ENCODE assay signal across 13 cellular contexts in the genomic region with DNA sequence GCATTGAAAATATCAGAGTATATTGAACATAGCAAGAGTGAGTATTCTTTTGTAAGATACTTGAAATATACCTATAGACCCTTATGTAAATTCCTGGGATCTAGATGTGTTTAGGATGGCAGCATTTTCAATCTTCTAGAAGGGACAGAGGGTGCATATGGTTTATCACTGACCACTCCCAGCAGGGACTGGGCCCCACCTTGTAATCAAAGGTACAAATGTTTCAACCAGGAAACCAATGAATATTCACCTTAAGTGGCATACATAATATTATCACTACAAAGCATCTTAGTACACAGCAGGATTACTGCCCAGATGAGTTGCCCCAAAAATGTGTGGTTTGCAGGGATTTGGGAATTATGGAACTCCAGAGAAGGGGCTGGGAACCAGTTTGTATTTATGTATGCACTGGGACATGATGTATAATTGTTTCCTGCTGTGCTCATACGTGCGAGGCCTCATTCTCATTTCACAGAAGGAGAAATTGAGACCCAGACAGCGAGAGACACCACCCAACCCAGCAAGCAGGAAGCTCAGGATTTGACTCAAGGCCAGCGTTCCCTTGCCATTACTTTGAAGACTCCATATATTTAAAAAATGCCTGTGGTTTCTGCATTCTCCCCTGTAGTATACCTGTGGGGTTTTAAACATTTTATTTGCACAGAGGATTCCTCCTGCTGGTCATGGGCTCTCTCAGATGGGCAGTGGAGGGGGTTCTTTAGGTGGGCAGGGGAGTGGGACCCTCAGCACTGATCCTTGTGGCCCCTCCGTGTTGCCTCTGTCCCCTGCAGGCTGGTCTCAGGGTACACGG. TPM values are rescaled to one million over a fixed set of nuclear protein-coding genes. Genes with fewer than 3 reads are reported as not detected.
DNase-seq lines count a peak whose midpoint lies in the region; ATAC-seq and TF ChIP-seq lines count a peak whose summit lies in the region.
"Had no signal": no experiment of that assay in that cellular context is flagged by ENCODE, and none has a peak within 500 bp of the region (broad histone marks: within the 10 kb centered on the region; RNA-seq: fewer than 3 reads in every experiment).

No MANE protein-coding gene starts in this region.

- no CpG with 5 or more reads among the region's 6 CpGs for WGBS in mesendoderm (ENCODE audit: extremely low coverage, insufficient coverage, low lambda C conversion rate)

- no peaks in the 10 kb centered on the region for H3K79me1 ChIP-seq in mesendoderm (ENCODE audit: low read length)

- peak overlapping the region; percentile 33; the same call in 1 of the 2 replicates for H3K27ac ChIP-seq in DND-41 (ENCODE audit: low read length)
- peak overlapping the region; percentile 82 for H3K27ac ChIP-seq in SK-N-MC
- no peak overlapping the region for H3K27ac ChIP-seq in mesendoderm (ENCODE audit: low read depth, low read length)
- peak overlapping the region in 13 of 21 experiments; percentile 6 to 75 (median 52) for H3K27ac ChIP-seq in skin epidermis

- no peak overlapping the region for H2BK5ac ChIP-seq in mesendoderm (ENCODE audit: low read length)

- H3K36me3 ChIP-seq in DND-41 (ENCODE audit: insufficient read depth, low read length) (no peaks in the 10 kb centered on the region), SK-N-MC (ENCODE audit: insufficient read depth, low read length) (no peaks in the 10 kb centered on the region), mesendoderm (ENCODE audit: control insufficient read depth, insufficient read depth, low read length) (no peaks in the 10 kb centered on the region)
- H3K36me3 ChIP-seq: BE2C had no signal

- H2BK15ac ChIP-seq in mesendoderm (replicated peaks; ENCODE audit: low read depth), result no peak overlapping the region

- DNase-seq in DND-41, result no peak
- no peak for DNase-seq in SK-N-MC (ENCODE audit: low read depth, low spot score)
- no peak for DNase-seq in mesendoderm
- no peak for DNase-seq in cerebellar cortex (ENCODE audit: low spot score)
- DNase-seq in NCI-H748 (lab: John Stamatoyannopoulos, UW; ENCODE audit: unreplicated experiment), result no peak
- DNase-seq in kidney glomerular epithelial cell (lab: John Stamatoyannopoulos, UW), result no peak
- no peak for DNase-seq in stimulated activated naive CD8-positive, alpha-beta T cell treated with anti-CD3 and anti-CD28 coated beads, Interleukin-15, Interleukin-2, amounts not matched to agents 100 U/mL and 50 U/mL, for 24 hours
- DNase-seq: activated CD4-positive, CD25-positive, alpha-beta regulatory T cell; activated naive CD4-positive, alpha-beta T cell treated with anti-CD3 and anti-CD28 coated beads for 36 hours; effector CD4-positive, alpha-beta T cell; NCI-H2081 treated with DMSO at 0.1 percent for 48 hours had no signal

- TF ChIP-seq CTCF in DND-41 (IDR thresholded peaks at IDR 0.05; ENCODE audit: borderline replicate concordance, extremely low read depth, low read length, poor library complexity, severe bottlenecking), result no peak

- no peak overlapping the region for H3K23ac ChIP-seq in mesendoderm (ENCODE audit: low read length)

- peak overlapping the region; percentile 15; the same call in 1 of the 2 replicates for H3K4me2 ChIP-seq in DND-41 (ENCODE audit: insufficient read depth, low read length)
- H3K4me2 ChIP-seq in mesendoderm (ENCODE audit: low read length), result no peak overlapping the region

- H3K4ac ChIP-seq in mesendoderm (ENCODE audit: low read depth, low read length), result no peak overlapping the region

- H3K9ac ChIP-seq in DND-41 (ENCODE audit: low read depth, low read length) (no peak overlapping the region), SK-N-MC (ENCODE audit: insufficient read length) (no peak overlapping the region), mesendoderm (ENCODE audit: low read length) (peak overlapping the region; percentile 26)

- no peak overlapping the region for H4K8ac ChIP-seq in mesendoderm (ENCODE audit: low read depth, low read length)

- H3K4me3 ChIP-seq in DND-41 (ENCODE audit: low read depth in 1 of 2, low read length in 2 of 2) (no peak overlapping the region), SK-N-MC (peak overlapping the region; percentile 44; the same call in 1 of the 2 replicates), mesendoderm (ENCODE audit: low read length) (no peak overlapping the region), skin epidermis (no peak overlapping the region)

- H4K5ac ChIP-seq in mesendoderm (ENCODE audit: low read length), result no peak overlapping the region

- peaks cover 42% of the 10 kb centered on the region for H3K4me1 ChIP-seq in DND-41 (ENCODE audit: insufficient read depth, low read length)
- H3K4me1 ChIP-seq in mesendoderm (ENCODE audit: control insufficient read depth, low read depth, low read length), result peaks cover 4% of the 10 kb centered on the region

- no peaks in the 10 kb centered on the region for H3K79me2 ChIP-seq in DND-41 (ENCODE audit: insufficient read depth, low read length)
- no peaks in the 10 kb centered on the region for H3K79me2 ChIP-seq in mesendoderm (ENCODE audit: control insufficient read depth, insufficient read depth, low read length)

- no peaks in the 10 kb centered on the region for H3K9me3 ChIP-seq in DND-41 (ENCODE audit: insufficient read depth, low read length, severe bottlenecking)
- no peaks in the 10 kb centered on the region for H3K9me3 ChIP-seq in SK-N-MC (ENCODE audit: low read depth, low read length)
- H3K9me3 ChIP-seq: BE2C had no signal

- no peaks in the 10 kb centered on the region for H4K20me1 ChIP-seq in DND-41 (ENCODE audit: insufficient read depth, low read length)

- no peak for ATAC-seq in DND-41 (ENCODE audit: insufficient read depth, low read depth)
- no peak for ATAC-seq in stimulated activated naive CD8-positive, alpha-beta T cell treated with anti-CD3 and anti-CD28 coated beads, Interleukin-15, Interleukin-2, amounts not matched to agents 100 U/mL and 50 U/mL, for 24 hours

- peak overlapping the region; percentile 53 for H3K56ac ChIP-seq in mesendoderm (ENCODE audit: low read length)

- H3K18ac ChIP-seq in mesendoderm (ENCODE audit: low read length), result no peak overlapping the region

- no peak overlapping the region for H2AK5ac ChIP-seq in mesendoderm (ENCODE audit: low read length)

- H2AFZ ChIP-seq in DND-41 (ENCODE audit: low read depth, low read length), result no peak overlapping the region

- H3K27me3 ChIP-seq in DND-41 (ENCODE audit: insufficient read depth, low read length, poor library complexity) (no peaks in the 10 kb centered on the region), mesendoderm (ENCODE audit: insufficient read depth, low read length, poor library complexity) (no peaks in the 10 kb centered on the region)
- H3K27me3 ChIP-seq: BE2C had no signal

- no peak overlapping the region for H2BK120ac ChIP-seq in mesendoderm (ENCODE audit: low read depth, low read length)

RNA-seq across cellular contexts. Expression of gene APOL4, which starts 5.2 kb away (rescaled TPM):
- 0.01 TPM for polyA plus RNA-seq in mesendoderm (2013, experiment 1 of 2)
- 0.01 TPM for polyA plus RNA-seq in mesendoderm (2013, experiment 2 of 2)

RNA-seq across cellular contexts. Expression of gene APOL3, which starts 35.9 kb away (rescaled TPM):
- 0.74 TPM for polyA plus RNA-seq in mesendoderm (2013, experiment 1 of 2)
- 0.66 TPM for polyA plus RNA-seq in mesendoderm (2013, experiment 2 of 2)

RNA-seq across cellular contexts. Expression of gene APOL2, which starts 42.9 kb away (rescaled TPM):
- 3.8 TPM for polyA plus RNA-seq in mesendoderm (2013, experiment 1 of 2)
- polyA plus RNA-seq in mesendoderm (2013, experiment 2 of 2), result 4.1 TPM

RNA-seq across cellular contexts. Expression of gene APOL1, which starts 56.5 kb away (rescaled TPM):
- not detected for polyA plus RNA-seq in mesendoderm (2013, experiment 1 of 2)
- not detected for polyA plus RNA-seq in mesendoderm (2013, experiment 2 of 2)
